Comparison of ENCODE assay signal across 9 cellular contexts in genomic region chr2:233832869-233833812, GRCh38. TPM values are rescaled to one million over a fixed set of nuclear protein-coding genes. Genes with fewer than 3 reads are reported as not detected.
DNase-seq lines count a peak whose midpoint lies in the region; ATAC-seq and TF ChIP-seq lines count a peak whose summit lies in the region.
"Had no signal": no experiment of that assay in that cellular context is flagged by ENCODE, and none has a peak within 500 bp of the region (broad histone marks: within the 10 kb centered on the region; RNA-seq: fewer than 3 reads in every experiment).

No MANE protein-coding gene starts in this region.

- H3K9me3 ChIP-seq in cardiac muscle cell (ENCODE audit: low read depth) (no peaks in the 10 kb centered on the region), esophagus squamous epithelium (no peaks in the 10 kb centered on the region), MM.1S (replicated peaks; ENCODE audit: insufficient read depth, low read length) (no peaks in the 10 kb centered on the region)

- H4K20me1 ChIP-seq in MM.1S (ENCODE audit: insufficient read depth, low read length), result no peaks in the 10 kb centered on the region

- TF ChIP-seq CTCF in cardiac muscle cell (IDR thresholded peaks at IDR 0.05; ENCODE audit: low read depth, low read length) (peak; percentile 59), esophagus squamous epithelium (IDR thresholded peaks at IDR 0.05) (peak in 5 of 6 experiments; percentile 29 to 50 (median 38)), MM.1S (IDR thresholded peaks at IDR 0.05; ENCODE audit: low read length) (no peak)

- no peaks in the 10 kb centered on the region for H3K27me3 Mint-ChIP-seq in activated T-helper 1 cell treated with anti-CD3 and anti-CD28 coated beads, Interleukin-12 subunit alpha, Interleukin-12 subunit beta, Interleukin-2, Interleukin-4 antibody, amounts not matched to agents 30 ng/mL and 10 ng/mL and 1 ng/mL, durations not matched to agents 14 hours and 24 hours and 36 hours (ENCODE audit: insufficient read depth)
- H3K27me3 Mint-ChIP-seq: activated naive CD4-positive, alpha-beta T cell treated with anti-CD3 and anti-CD28 coated beads, Interleukin-2, amount 50 U/mL, for 24 hours had no signal

- H3K9ac ChIP-seq in MM.1S (ENCODE audit: low read length), result no peak overlapping the region

- no peak overlapping the region for H3K4me2 ChIP-seq in MM.1S (ENCODE audit: low read depth, low read length)

- 63 to 72% methylated on average over 11 to 18 of the region's 19 CpGs for WGBS in esophagus squamous epithelium, 2 donors

- H3K36me3 Mint-ChIP-seq in activated T-helper 1 cell treated with anti-CD3 and anti-CD28 coated beads, Interleukin-12 subunit alpha, Interleukin-12 subunit beta, Interleukin-2, Interleukin-4 antibody, amounts not matched to agents 30 ng/mL and 10 ng/mL and 1 ng/mL, durations not matched to agents 14 hours and 24 hours and 36 hours (ENCODE audit: low read depth), result peaks cover 32% of the 10 kb centered on the region
- H3K36me3 Mint-ChIP-seq: activated naive CD4-positive, alpha-beta T cell treated with anti-CD3 and anti-CD28 coated beads, Interleukin-2, amount 50 U/mL, for 24 hours had no signal

- H3K9me2 ChIP-seq in MM.1S (replicated peaks; ENCODE audit: insufficient read depth, low read length), result no peaks in the 10 kb centered on the region

- H3K4me3 Mint-ChIP-seq in activated T-helper 1 cell treated with anti-CD3 and anti-CD28 coated beads, Interleukin-12 subunit alpha, Interleukin-12 subunit beta, Interleukin-2, Interleukin-4 antibody, amounts not matched to agents 30 ng/mL and 10 ng/mL and 1 ng/mL, durations not matched to agents 14 hours and 24 hours and 36 hours, result no peak overlapping the region
- H3K4me3 Mint-ChIP-seq: activated naive CD4-positive, alpha-beta T cell treated with anti-CD3 and anti-CD28 coated beads, Interleukin-2, amount 50 U/mL, for 24 hours had no signal

- intact Hi-C loops in Right ventricle myocardium inferior (cut with DNase I) (no loop called here), esophagus squamous epithelium (cut with DNase I) (loop anchor here (5.0 kb wide), 1 partner anchor 381 kb away; no protein-coding TSS in a partner anchor)
- intact Hi-C loops in activated T-helper 1 cell treated with anti-CD3 and anti-CD28 coated beads, Interleukin-12 subunit alpha, Interleukin-12 subunit beta, Interleukin-2, Interleukin-4 antibody, amounts not matched to agents 30 ng/mL and 10 ng/mL and 1 ng/mL, durations not matched to agents 14 hours and 24 hours and 36 hours (cut with micrococcal nuclease), result no loop called here

- peaks cover 11% of the 10 kb centered on the region for H3K4me1 Mint-ChIP-seq in activated T-helper 1 cell treated with anti-CD3 and anti-CD28 coated beads, Interleukin-12 subunit alpha, Interleukin-12 subunit beta, Interleukin-2, Interleukin-4 antibody, amounts not matched to agents 30 ng/mL and 10 ng/mL and 1 ng/mL, durations not matched to agents 14 hours and 24 hours and 36 hours (ENCODE audit: low read depth)
- H3K4me1 Mint-ChIP-seq: activated naive CD4-positive, alpha-beta T cell treated with anti-CD3 and anti-CD28 coated beads, Interleukin-2, amount 50 U/mL, for 24 hours had no signal

- H3K36me3 ChIP-seq in cardiac muscle cell (peaks cover 13% of the 10 kb centered on the region), esophagus squamous epithelium (no peaks in the 10 kb centered on the region), MM.1S (replicated peaks; ENCODE audit: insufficient read depth, low read length) (peaks cover 3% of the 10 kb centered on the region; the same call in 1 of the 2 replicates)

- H3K9me3 Mint-ChIP-seq in activated T-helper 1 cell treated with anti-CD3 and anti-CD28 coated beads, Interleukin-12 subunit alpha, Interleukin-12 subunit beta, Interleukin-2, Interleukin-4 antibody, amounts not matched to agents 30 ng/mL and 10 ng/mL and 1 ng/mL, durations not matched to agents 14 hours and 24 hours and 36 hours, result no peaks in the 10 kb centered on the region
- H3K9me3 Mint-ChIP-seq: activated naive CD4-positive, alpha-beta T cell treated with anti-CD3 and anti-CD28 coated beads, Interleukin-2, amount 50 U/mL, for 24 hours had no signal

- peak overlapping the region; percentile 60 for H3K27ac ChIP-seq in cardiac muscle cell
- H3K27ac ChIP-seq in esophagus squamous epithelium, result no peak overlapping the region
- no peak overlapping the region for H3K27ac ChIP-seq in MM.1S (ENCODE audit: low read length)

- no peak overlapping the region for H3K27ac Mint-ChIP-seq in activated T-helper 1 cell treated with anti-CD3 and anti-CD28 coated beads, Interleukin-12 subunit alpha, Interleukin-12 subunit beta, Interleukin-2, Interleukin-4 antibody, amounts not matched to agents 30 ng/mL and 10 ng/mL and 1 ng/mL, durations not matched to agents 14 hours and 24 hours and 36 hours
- H3K27ac Mint-ChIP-seq: activated naive CD4-positive, alpha-beta T cell treated with anti-CD3 and anti-CD28 coated beads, Interleukin-2, amount 50 U/mL, for 24 hours had no signal

- H2AFZ ChIP-seq in MM.1S (ENCODE audit: low read length), result no peak overlapping the region

- H3K27me3 ChIP-seq in cardiac muscle cell, result no peaks in the 10 kb centered on the region
- H3K27me3 ChIP-seq in esophagus squamous epithelium, result no peaks in the 10 kb centered on the region
- H3K27me3 ChIP-seq in MM.1S (replicated peaks; ENCODE audit: insufficient read depth, low read length), result no peaks in the 10 kb centered on the region

- H3K4me1 ChIP-seq in cardiac muscle cell (ENCODE audit: low read depth), result peaks cover 15% of the 10 kb centered on the region
- peaks cover 0 to 24% (median 5%) of the 10 kb centered on the region in 3 donors for H3K4me1 ChIP-seq in esophagus squamous epithelium
- no peaks in the 10 kb centered on the region for H3K4me1 ChIP-seq in MM.1S (ENCODE audit: low read length)

- DNase-seq in cardiac muscle cell (ENCODE audit: low read depth in 1 of 2, low spot score in 1 of 2), result peak; percentile 59 to 89
- DNase-seq in Right ventricle myocardium inferior (ENCODE audit: missing footprints), result no peak
- peak; percentile 65 for DNase-seq in NCI-H82 treated with DMSO at 0.1 percent for 48 hours (lab: John Stamatoyannopoulos, UW; ENCODE audit: unreplicated experiment)
- no peak for DNase-seq in esophagus squamous epithelium (lab: John Stamatoyannopoulos, UW)
- peak; percentile 31 for DNase-seq in smooth muscle cell of the brain vasculature (ENCODE audit: low read depth, low spot score)
- no peak for DNase-seq in MM.1S
- no peak for DNase-seq in activated T-helper 1 cell treated with anti-CD3 and anti-CD28 coated beads, Interleukin-12 subunit alpha, Interleukin-12 subunit beta, Interleukin-2, Interleukin-4 antibody, amounts not matched to agents 30 ng/mL and 10 ng/mL and 1 ng/mL, durations not matched to agents 14 hours and 24 hours and 36 hours (ENCODE audit: low spot score)
- DNase-seq in NOMO-1 treated with DMSO at 0.1 percent for 48 hours (lab: John Stamatoyannopoulos, UW; ENCODE audit: unreplicated experiment), result no peak

- H3K4me3 ChIP-seq in cardiac muscle cell (no peak overlapping the region), esophagus squamous epithelium (no peak overlapping the region), MM.1S (ENCODE audit: low read length) (no peak overlapping the region)

- no peak for TF ChIP-seq POLR2A in esophagus squamous epithelium (IDR thresholded peaks at IDR 0.05)

- ATAC-seq in Right ventricle myocardium inferior, result no peak

- H3F3A ChIP-seq in MM.1S (ENCODE audit: insufficient read depth, low read length), result peaks cover 3% of the 10 kb centered on the region; the same call in 1 of the 2 replicates

- peaks cover 13% of the 10 kb centered on the region for H3K79me2 ChIP-seq in MM.1S (ENCODE audit: low read length)

RNA-seq across cellular contexts. Expression of gene HJURP, which starts 21.2 kb away (rescaled TPM):
- total RNA-seq in cardiac muscle cell (14.3 and 53.3 TPM in 2 replicates), Right ventricle myocardium inferior (0.41 TPM), esophagus squamous epithelium (1 to 10 TPM; 5.1 to 8.5 (median 5.8) TPM)
- 8.0 and 36.3 TPM in 2 replicates for polyA plus RNA-seq in cardiac muscle cell
- 38.2 and 40.4 TPM in 2 replicates for total RNA-seq in activated T-helper 1 cell treated with anti-CD3 and anti-CD28 coated beads, Interleukin-12 subunit alpha, Interleukin-12 subunit beta, Interleukin-2, Interleukin-4 antibody, amounts not matched to agents 30 ng/mL and 10 ng/mL and 1 ng/mL, durations not matched to agents 14 hours and 24 hours and 36 hours

RNA-seq across cellular contexts. Expression of gene MROH2A, which starts 55.0 kb away (rescaled TPM):
- total RNA-seq in cardiac muscle cell, result 0.12 TPM in 1 of 2 replicates, not detected in the other
- polyA plus RNA-seq in cardiac muscle cell, result 0.69 TPM in 1 of 2 replicates, not detected in the other
- not detected for total RNA-seq in Right ventricle myocardium inferior
- total RNA-seq in esophagus squamous epithelium, result 1 to 10 TPM in 1 of 4 donors, under 1 TPM in 3; under 0.01 to 2.1 (median 0.57) TPM
- total RNA-seq in activated T-helper 1 cell treated with anti-CD3 and anti-CD28 coated beads, Interleukin-12 subunit alpha, Interleukin-12 subunit beta, Interleukin-2, Interleukin-4 antibody, amounts not matched to agents 30 ng/mL and 10 ng/mL and 1 ng/mL, durations not matched to agents 14 hours and 24 hours and 36 hours, result not detected in 2 replicates

Comparison
In these comparisons a context has a peak if more than half of its experiments do, and no peak if none do; other contexts are left out.
1. DNase-seq: peak in cardiac muscle cell (2 of 2), NCI-H82 treated with DMSO at 0.1 percent for 48 hours (single experiment) and smooth muscle cell of the brain vasculature (single experiment); none in Right ventricle myocardium inferior (single experiment), esophagus squamous epithelium (single experiment), MM.1S (single experiment), activated T-helper 1 cell treated with anti-CD3 and anti-CD28 coated beads, Interleukin-12 subunit alpha, Interleukin-12 subunit beta, Interleukin-2, Interleukin-4 antibody, amounts not matched to agents 30 ng/mL and 10 ng/mL and 1 ng/mL, durations not matched to agents 14 hours and 24 hours and 36 hours (single experiment) and NOMO-1 treated with DMSO at 0.1 percent for 48 hours (single experiment).